ENCODE assay signal across 1 cellular context in the genomic region with DNA sequence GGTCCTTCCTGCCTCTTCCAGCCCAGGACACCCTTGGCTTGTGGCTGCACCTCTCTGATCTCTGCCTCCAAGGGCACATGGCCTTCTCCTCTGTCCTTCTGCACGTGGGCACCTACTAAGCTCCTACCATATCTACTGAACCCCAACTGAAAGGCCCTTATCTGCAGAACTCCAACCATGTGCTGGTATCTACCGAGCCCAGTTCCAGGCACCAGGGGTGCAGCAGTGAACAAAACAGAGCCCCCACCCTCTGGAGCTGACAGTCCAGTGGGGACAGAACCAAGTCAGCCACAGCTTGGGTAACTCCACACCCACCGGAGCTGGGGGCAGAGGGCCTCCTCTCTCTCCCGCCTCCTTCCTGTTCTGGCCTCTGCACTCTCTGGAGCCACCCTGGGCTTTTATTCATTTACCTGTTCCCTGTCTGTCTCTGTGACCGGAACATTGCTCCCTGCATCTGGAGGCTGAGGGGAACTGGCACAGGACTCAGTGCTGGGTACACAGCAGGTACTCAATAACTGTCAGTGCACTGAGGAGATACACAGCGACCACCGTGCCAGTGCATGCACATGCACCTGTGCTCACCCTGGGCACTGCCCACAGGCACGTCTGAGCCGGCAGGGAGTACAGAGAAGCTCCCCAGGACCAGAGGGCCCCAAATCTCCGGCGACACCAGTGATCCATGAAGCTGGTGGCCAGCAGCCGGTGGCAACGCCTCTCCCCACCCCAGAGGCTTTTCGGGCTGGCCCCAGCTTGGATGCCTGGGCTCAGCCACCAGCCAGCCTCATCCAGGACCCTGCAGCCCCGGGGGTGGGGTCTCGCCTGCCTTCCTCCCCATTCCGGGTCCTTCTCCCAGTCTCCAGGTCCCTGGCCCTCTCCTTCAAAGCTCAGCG.
TF ChIP-seq lines count a peak whose summit lies in the region.

No MANE protein-coding gene starts in this region.

TF ChIP-seq in H1, 55 proteins besides CTCF, POLR2A, EP300 and RAD21:
- TF ChIP-seq TAF1 (IDR thresholded peaks at IDR 0.05; ENCODE audit: low read depth, low read length) (no peak), POLR2AphosphoS5 (IDR thresholded peaks at IDR 0.05; ENCODE audit: low read depth, low read length) (no peak), CHD1 (IDR thresholded peaks at IDR 0.05; ENCODE audit: low read depth, low read length) (no peak), ASH2L (IDR thresholded peaks at IDR 0.05; ENCODE audit: low read length) (no peak), TCF12 (IDR thresholded peaks at IDR 0.05; ENCODE audit: low read depth, low read length) (no peak), JUN (IDR thresholded peaks at IDR 0.05; ENCODE audit: low read depth, low read length) (no peak), RNF2 (IDR thresholded peaks at IDR 0.05; ENCODE audit: borderline replicate concordance, low read depth, low read length, missing control alignments, poor library complexity, severe bottlenecking) (no peak), SP2 (IDR thresholded peaks at IDR 0.05; ENCODE audit: low read length) (no peak), SRF (IDR thresholded peaks at IDR 0.05; ENCODE audit: low read depth, low read length) (no peak), TEAD4 (IDR thresholded peaks at IDR 0.05; ENCODE audit: low read depth, low read length) (no peak), TBP (IDR thresholded peaks at IDR 0.05; ENCODE audit: low read depth, low read length) (no peak), MAFK (IDR thresholded peaks at IDR 0.05; ENCODE audit: low read depth, low read length) (no peak), KDM4A (IDR thresholded peaks at IDR 0.05; ENCODE audit: low read depth, low read length, severe bottlenecking) (no peak), NANOG (IDR thresholded peaks at IDR 0.05; ENCODE audit: insufficient read depth, low read depth, low read length, poor library complexity, severe bottlenecking) (no peak), USF2 (IDR thresholded peaks at IDR 0.05; ENCODE audit: low read length) (no peak)
